Comparison of ENCODE assay signal across 8 cellular contexts in genomic region chr14:75002392-75003249, GRCh38. TPM values are rescaled to one million over a fixed set of nuclear protein-coding genes. Genes with fewer than 3 reads are reported as not detected.
DNase-seq lines count a peak whose midpoint lies in the region; ATAC-seq, FAIRE-seq and TF ChIP-seq lines count a peak whose summit lies in the region.

Gene EIF2B2, plus strand, starts transcription at chr14:75002921. Its CDS starts 70 bp downstream, at chr14:75002991.

- H3K9me3 ChIP-seq in WERI-Rb-1 (ENCODE audit: severe bottlenecking) (no peaks in the 10 kb centered on the region), mammary epithelial cell (replicated peaks; ENCODE audit: insufficient read depth, low read length) (no peaks in the 10 kb centered on the region), iPS-20b (ENCODE audit: insufficient read depth, low read depth, low read length) (0 out of 2 replicates have a peak, but pooled peaks cover 2% of the 10 kb centered on the region), small intestine (ENCODE audit: control insufficient read depth, low read depth) (no peaks in the 10 kb centered on the region)

- H3K27ac ChIP-seq in WERI-Rb-1 = peak within 1 kb of the TSS; percentile 56
- H3K27ac ChIP-seq in mammary epithelial cell (ENCODE audit: insufficient read depth, low read depth, low read length) = peak within 1 kb of the TSS; percentile 87
- no peak within 1 kb of the TSS for H3K27ac ChIP-seq in iPS-20b (ENCODE audit: low read length)
- H3K27ac ChIP-seq in small intestine (ENCODE audit: low read depth in 1 of 2, low read length in 1 of 2) = peak within 1 kb of the TSS; percentile 68 to 96

- WGBS in mammary epithelial cell (ENCODE audit: low coverage, missing lambda C conversion rate) = 2% methylated on average over 22 of the region's 66 CpGs
- WGBS in small intestine, 3 donors = 0 to 1% (median 1%) methylated on average over 64 to 66 of the region's 66 CpGs

- intact Hi-C loops in mammary epithelial cell (cut with micrococcal nuclease) = loop anchor here (1.0 to 5.0 kb wide), 4 partner anchors 47 to 85 kb away; partner anchors contain the start of genes PGF and ZC2HC1C

- peak; percentile 30; the same call in 1 of the 2 replicates for TF ChIP-seq CTCF in WERI-Rb-1 (IDR thresholded peaks at IDR 0.05; ENCODE audit: low read depth, low read length)
- TF ChIP-seq CTCF in mammary epithelial cell (conservative IDR thresholded peaks at IDR 0.05 in 1 of 2, IDR thresholded peaks at IDR 0.05 in 1 of 2; ENCODE audit: extremely low read depth in 1 of 2, insufficient read depth in 1 of 2, low read depth in 1 of 2, low read length in 2 of 2) = peak in 1 of 2 donors; percentile 13

- no peak for FAIRE-seq in small intestine (lab: Jason Lieb, UNC)

- H3K27me3 ChIP-seq in WERI-Rb-1 (ENCODE audit: insufficient read depth, low read depth, severe bottlenecking) (no peaks in the 10 kb centered on the region), mammary epithelial cell (ENCODE audit: insufficient read depth, low read length) (no peaks in the 10 kb centered on the region), iPS-20b (ENCODE audit: insufficient read depth, low read length) (no peaks in the 10 kb centered on the region), small intestine (ENCODE audit: control insufficient read depth in 2 of 2, insufficient read depth in 2 of 2, low read length in 2 of 2) (no peaks in the 10 kb centered on the region)

- dilution Hi-C loops in mammary epithelial cell (cut with HindIII; ENCODE audit: low sequenced_read_pairs) = no loop called here

- in situ Hi-C loops in ACHN (cut with HindIII; ENCODE audit: low pct_ligation_motif_present, low pct_unique_long_range_greater_than_20kb, low sequenced_read_pairs) = no loop called here
- in situ Hi-C loops in mammary epithelial cell (cut with MboI; ENCODE audit: low sequenced_read_pairs in 2 of 2) = loop anchor here in 1 of 2 donors (5.0 kb wide), 1 partner anchor 55 kb away; no protein-coding TSS in a partner anchor

- peaks cover 35% of the 10 kb centered on the region for H3K79me2 ChIP-seq in mammary epithelial cell (ENCODE audit: insufficient read depth, low read length)

- peaks cover 18% of the 10 kb centered on the region for H3K4me1 ChIP-seq in mammary epithelial cell (ENCODE audit: insufficient read depth, low read length)
- H3K4me1 ChIP-seq in iPS-20b (ENCODE audit: insufficient read depth, low read length) = peaks cover 7% of the 10 kb centered on the region
- peaks cover 0 to 8% of the 10 kb centered on the region in 2 donors for H3K4me1 ChIP-seq in small intestine (ENCODE audit: control insufficient read depth in 2 of 2, insufficient read depth in 1 of 2, low read depth in 1 of 2, low read length in 1 of 2)

- peak within 1 kb of the TSS; percentile 72 for H3K9ac ChIP-seq in mammary epithelial cell (ENCODE audit: insufficient read depth, low read length)
- peak within 1 kb of the TSS; percentile 76 for H3K9ac ChIP-seq in iPS-20b (ENCODE audit: low read depth, low read length)

- CTCF ChIA-PET in mammary epithelial cell (lab: Charles Lee; ENCODE audit: low non-redundant PET) = no interaction called here

- peak; percentile 91 for ATAC-seq in GM18873 (IDR thresholded peaks at IDR 0.05; ENCODE audit: low FRiP score, unreplicated experiment)
- ATAC-seq in HG03139 (IDR thresholded peaks at IDR 0.05; ENCODE audit: unreplicated experiment) = peak; percentile 96

- H3K36me3 ChIP-seq in WERI-Rb-1 (peaks cover 35% of the 10 kb centered on the region), mammary epithelial cell (ENCODE audit: insufficient read depth, low read length) (peaks cover 17% of the 10 kb centered on the region), iPS-20b (ENCODE audit: insufficient read depth, low read depth, low read length) (peaks cover 29% of the 10 kb centered on the region), small intestine (ENCODE audit: control insufficient read depth in 2 of 2, insufficient read depth in 2 of 2, low read length in 2 of 2) (peaks cover 2 to 8% of the 10 kb centered on the region in 2 donors)

- H4K20me1 ChIP-seq in mammary epithelial cell (ENCODE audit: insufficient read depth, low read length) = no peaks in the 10 kb centered on the region

- DNase-seq in ACHN (peak; percentile 92), NCI-H2227 (lab: John Stamatoyannopoulos, UW; ENCODE audit: unreplicated experiment) (peak; percentile 98), WERI-Rb-1 (peak; percentile 99), mammary epithelial cell (peak; percentile 99), small intestine (peak; percentile 98)

- H3K4me2 ChIP-seq in mammary epithelial cell (ENCODE audit: insufficient read depth, low read depth, low read length) = peak within 1 kb of the TSS; percentile 86

- H3K4me3 ChIP-seq in WERI-Rb-1 (ENCODE audit: low read depth, low read length) (peak within 1 kb of the TSS; percentile 79), mammary epithelial cell (replicated peaks in 1 of 3; ENCODE audit: insufficient read depth in 1 of 3, low read depth in 2 of 3, low read length in 3 of 3) (peak within 1 kb of the TSS; percentile 69 to 89 (median 80)), iPS-20b (ENCODE audit: low read length) (peak within 1 kb of the TSS; percentile 89), small intestine (ENCODE audit: low read depth in 1 of 2, low read length in 2 of 2) (peak within 1 kb of the TSS; percentile 81 to 93)

- peak within 1 kb of the TSS; percentile 91 for H2AFZ ChIP-seq in mammary epithelial cell (ENCODE audit: low read depth, low read length)

- TSS peak; percentile 62 for BruUV-seq in mammary epithelial cell (replicated peaks; lab: Mats Ljungman, UMichigan)

RNA-seq across cellular contexts. Expression of gene EIF2B2, which starts in this region (rescaled TPM):
- total RNA-seq in mammary epithelial cell = 10 to 100 TPM; 47.8 to 57.3 TPM
- polyA plus RNA-seq in mammary epithelial cell (127 TPM), small intestine (10 to 100 TPM; 41.8 to 50.8 (median 47.8) TPM)
- 24.7 TPM for polyA minus RNA-seq in mammary epithelial cell
